10 cellular contexts compared by ENCODE assay signal in the genomic region with DNA sequence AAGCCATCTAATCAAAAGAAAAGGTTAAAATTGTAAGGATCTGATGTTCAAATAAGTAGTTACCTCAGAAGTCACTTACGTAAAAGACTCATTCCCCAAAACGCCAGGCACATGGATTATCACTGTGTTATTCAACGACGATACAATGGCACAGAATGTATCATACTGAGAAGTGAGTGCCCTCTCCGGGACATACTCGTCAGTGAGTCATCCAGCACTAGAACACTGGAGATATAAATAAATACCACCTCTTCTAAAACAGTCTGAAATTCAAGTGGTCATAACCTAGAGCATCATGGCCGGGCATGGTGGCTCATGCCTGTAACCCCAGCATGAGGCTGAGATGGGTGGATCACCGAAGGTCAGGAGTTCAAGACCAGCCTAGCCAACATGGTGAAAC. TPM values are rescaled to one million over a fixed set of nuclear protein-coding genes. Genes with fewer than 3 reads are reported as not detected.
DNase-seq lines count a peak whose midpoint lies in the region; ATAC-seq and TF ChIP-seq lines count a peak whose summit lies in the region.
"Had no signal": no experiment of that assay in that cellular context is flagged by ENCODE, and none has a peak within 500 bp of the region (broad histone marks: within the 10 kb centered on the region; RNA-seq: fewer than 3 reads in every experiment).

No MANE protein-coding gene starts in this region.

- peak; percentile 95 for ATAC-seq in left ventricle myocardium superior
- ATAC-seq in GM18498 (IDR thresholded peaks at IDR 0.05; ENCODE audit: unreplicated experiment), result no peak
- ATAC-seq: GM23338 had no signal

- no peak for TF ChIP-seq POLR2A in transverse colon (IDR thresholded peaks at IDR 0.05)

- 64 to 73% methylated on average over 8 of the region's 8 CpGs for WGBS in transverse colon (ENCODE audit: low coverage in 1 of 2), 2 donors

- peak; percentile 67 for TF ChIP-seq EP300 in transverse colon (IDR thresholded peaks at IDR 0.05; ENCODE audit: low read depth)

- H3K9ac ChIP-seq in Karpas-422 (ENCODE audit: low read length), result no peak overlapping the region

- no peak overlapping the region for H3K4me2 ChIP-seq in Karpas-422 (ENCODE audit: low read depth, low read length, poor library complexity, severe bottlenecking)
- H3K4me2 ChIP-seq: GM23338 had no signal

- DNase-seq in Karpas-422, result peak; percentile 21
- peak; percentile 83 for DNase-seq in astrocyte of the spinal cord (ENCODE audit: low read depth, low spot score)
- peak; percentile 42 for DNase-seq in left ventricle myocardium superior
- no peak for DNase-seq in transverse colon
- DNase-seq in NCI-H1092 (lab: John Stamatoyannopoulos, UW), result no peak
- no peak for DNase-seq in NCI-H510A treated with DMSO at 0.1 percent for 48 hours (lab: John Stamatoyannopoulos, UW)
- DNase-seq: activated CD4-positive, alpha-beta T cell treated with anti-CD3 and anti-CD28 coated beads, Interleukin-2, amount 10 ng/mL, durations not matched to agents 7 days and 5 days had no signal

- H3K4me1 ChIP-seq in Karpas-422 (ENCODE audit: low read length) (no peaks in the 10 kb centered on the region), transverse colon (peaks cover 21 to 43% (median 28%) of the 10 kb centered on the region in 4 donors)

- intact Hi-C loops in left ventricle myocardium superior (cut with micrococcal nuclease), result no loop called here
- intact Hi-C loops in transverse colon (cut with DNase I; ENCODE audit: low total_unique reads), result no loop called here

- no peaks in the 10 kb centered on the region for H3K27me3 ChIP-seq in Karpas-422 (ENCODE audit: low read length)
- no peaks in the 10 kb centered on the region for H3K27me3 ChIP-seq in transverse colon

- in situ Hi-C loops in astrocyte of the spinal cord (cut with HindIII; ENCODE audit: low sequenced_read_pairs), result no loop called here
- in situ Hi-C loops in transverse colon (cut with MboI; ENCODE audit: low pct_ligation_motif_present in 1 of 4, low pct_unique_long_range_greater_than_20kb in 1 of 4, low sequenced_read_pairs in 3 of 4), result no loop called here

- H2AFZ ChIP-seq in Karpas-422 (ENCODE audit: low read length), result no peak overlapping the region
- H2AFZ ChIP-seq: GM23338 had no signal

- H3K36me3 ChIP-seq in Karpas-422 (ENCODE audit: insufficient read depth, low read length), result no peaks in the 10 kb centered on the region
- H3K36me3 ChIP-seq in transverse colon, result no peaks in the 10 kb centered on the region

- H3K9me2 ChIP-seq in Karpas-422 (replicated peaks; ENCODE audit: insufficient read depth, low read length), result no peaks in the 10 kb centered on the region

- no peaks in the 10 kb centered on the region for H3K79me2 ChIP-seq in Karpas-422 (ENCODE audit: low read length)

- H3K4me3 ChIP-seq in Karpas-422 (ENCODE audit: low read length), result no peak overlapping the region
- no peak overlapping the region for H3K4me3 ChIP-seq in astrocyte of the spinal cord (ENCODE audit: low read depth, low read length)
- no peak overlapping the region for H3K4me3 ChIP-seq in transverse colon
- H3K4me3 ChIP-seq: GM23338 had no signal

- H3K27ac ChIP-seq in Karpas-422 (ENCODE audit: low read length) (no peak overlapping the region), transverse colon (peak overlapping the region in 3 of 4 donors; percentile 10 to 52 (median 39))

- TF ChIP-seq CTCF in astrocyte of the spinal cord (IDR thresholded peaks at IDR 0.05; ENCODE audit: low read depth, low read length) (no peak), transverse colon (IDR thresholded peaks at IDR 0.05) (no peak)

- H4K20me1 ChIP-seq in Karpas-422 (ENCODE audit: insufficient read depth, low read depth, low read length), result peaks cover 67% of the 10 kb centered on the region

- H3K9me3 ChIP-seq in Karpas-422 (ENCODE audit: low read length) (no peaks in the 10 kb centered on the region), transverse colon (no peaks in the 10 kb centered on the region)

RNA-seq across cellular contexts. Expression of gene USP31, which starts 24.9 kb away (rescaled TPM):
- total RNA-seq in Karpas-422 (2014; rRNA removed; shearing (Covaris generic); ENCODE audit: low replicate concordance), result 1.4 and 3.5 TPM in 2 replicates
- total RNA-seq in left ventricle myocardium superior, result 25.0 TPM
- 1 to 10 TPM; 6.0 to 8.3 (median 7.1) TPM for total RNA-seq in transverse colon

RNA-seq across cellular contexts. Expression of gene SCNN1G, which starts 58.2 kb away (rescaled TPM):
- not detected in 2 replicates for total RNA-seq in Karpas-422 (2014; rRNA removed; shearing (Covaris generic); ENCODE audit: low replicate concordance)
- total RNA-seq in left ventricle myocardium superior, result 0.12 TPM
- 10 to 100 TPM in 3 of 4 donors, 1 to 10 TPM in 1; 2.8 to 87.8 (median 66.2) TPM for total RNA-seq in transverse colon
- total RNA-seq: activated CD4-positive, alpha-beta T cell treated with anti-CD3 and anti-CD28 coated beads, Interleukin-2, amount 10 ng/mL, durations not matched to agents 7 days and 5 days; liver had no signal

Comparison
In these comparisons a context has a peak if more than half of its experiments do, and no peak if none do; other contexts are left out.
1. DNase-seq: peak in Karpas-422 (single experiment), astrocyte of the spinal cord (single experiment) and left ventricle myocardium superior (single experiment); none in transverse colon (single experiment), NCI-H1092 (single experiment) and NCI-H510A treated with DMSO at 0.1 percent for 48 hours (single experiment).